ENCODE assay signal across 27 cellular contexts in the genomic region with DNA sequence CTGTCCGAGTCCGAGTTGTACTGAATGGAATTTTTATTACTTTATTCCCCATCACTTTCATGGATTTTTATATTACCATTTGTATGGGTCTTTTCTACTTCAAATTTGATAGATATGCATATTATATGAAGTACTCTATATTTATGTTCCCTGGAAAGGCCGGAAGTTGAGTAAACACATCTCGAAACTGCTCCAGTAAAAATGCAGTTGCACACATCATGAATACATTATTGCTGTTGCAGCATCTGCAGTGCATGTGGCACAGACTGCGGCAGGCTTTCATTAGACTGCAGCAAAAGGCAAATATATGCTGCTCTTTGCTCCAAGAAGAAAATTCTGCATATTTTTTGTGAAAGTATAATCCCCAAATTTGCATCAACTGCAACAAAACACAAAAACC. TPM values are rescaled to one million over a fixed set of nuclear protein-coding genes. Genes with fewer than 3 reads are reported as not detected.
"Had no signal": no experiment of that assay in that cellular context is flagged by ENCODE, and none has a peak within 500 bp of the region (broad histone marks: within the 10 kb centered on the region; RNA-seq: fewer than 3 reads in every experiment).

No MANE protein-coding gene starts in this region.

- H3K36me3 ChIP-seq: stomach, suprapubic skin, thoracic aorta, thyroid gland, tibial artery, tibial nerve, transverse colon, upper lobe of left lung, upper lobe of right lung, uterus, vagina had no signal

- H3K4me3 ChIP-seq: stomach, suprapubic skin, testis, thoracic aorta, thyroid gland, tibial artery, tibial nerve, transverse colon, upper lobe of left lung, upper lobe of right lung, uterus, vagina had no signal

- ATAC-seq: stimulated activated effector memory CD8-positive, alpha-beta T cell treated with anti-CD3 and anti-CD28 coated beads, Interleukin-12 subunit alpha, Interleukin-12 subunit beta, amount 100 ng/mL, for 72 hours; stimulated activated memory B cell treated with anti-CD40 and anti-IgM and Interleukin-4, amounts not matched to agents 10 μg/mL and 1 μg/mL and 100 μg/mL, for 72 hours; stimulated activated naive B cell treated with anti-CD40 and anti-IgM and Interleukin-4, amounts not matched to agents 10 μg/mL and 1 μg/mL and 100 μg/mL, for 72 hours; stimulated activated naive CD8-positive, alpha-beta T cell treated with anti-CD3 and anti-CD28 coated beads, Interleukin-15, amount 100 ng/mL, for 72 hours; stimulated activated naive CD8-positive, alpha-beta T cell treated with anti-CD3 and anti-CD28 coated beads, Interleukin-15, Interleukin-2, amounts not matched to agents 100 U/mL and 50 U/mL, for 24 hours; upper lobe of right lung had no signal

- DNase-seq: stimulated activated CD4-positive, alpha-beta T cell treated with anti-CD3 and anti-CD28 coated beads, Interleukin-2, amount 100 ng/mL, for 48 hours; stimulated activated CD4-positive, alpha-beta T cell treated with anti-CD3 and anti-CD28 coated beads, Interleukin-4, amount 100 ng/mL, for 1 hour; stimulated activated CD4-positive, alpha-beta T cell treated with anti-CD3 and anti-CD28 coated beads, Interleukin-4, amount 100 ng/mL, for 24 hours; stimulated activated CD4-positive, alpha-beta T cell treated with anti-CD3 and anti-CD28 coated beads, Interleukin-4, amount 100 ng/mL, for 4 hours; stimulated activated CD8-positive, alpha-beta memory T cell treated with anti-CD3 and anti-CD28 coated beads, Interleukin-4, amount 100 ng/mL, for 48 hours; stimulated activated naive B cell treated with anti-CD40 and anti-IgM and Interleukin-4, amounts not matched to agents 10 μg/mL and 1 μg/mL and 100 μg/mL, for 72 hours; stimulated activated naive CD4-positive, alpha-beta T cell; stimulated activated naive CD4-positive, alpha-beta T cell treated with Interleukin-2 at 50 U/mL for 16 hours; stimulated activated naive CD8-positive, alpha-beta T cell treated with anti-CD3 and anti-CD28 coated beads, Interleukin-15, amount 100 ng/mL, for 72 hours; stimulated activated naive CD8-positive, alpha-beta T cell treated with anti-CD3 and anti-CD28 coated beads, Interleukin-15, Interleukin-2, amounts not matched to agents 100 U/mL and 50 U/mL, for 24 hours; stomach; substantia nigra; testis; thyroid gland; tibial artery; transverse colon; trophoblast cell; upper lobe of left lung; upper lobe of right lung; uterus had no signal

- H3K4me1 ChIP-seq: stomach, suprapubic skin, testis, thyroid gland, tibial artery, tibial nerve, transverse colon, upper lobe of left lung, upper lobe of right lung, uterus, vagina had no signal

- H3K27ac ChIP-seq: stomach, suprapubic skin, testis, thoracic aorta, thyroid gland, tibial artery, tibial nerve, transverse colon, upper lobe of left lung, upper lobe of right lung, uterus, vagina had no signal

- H3K27me3 ChIP-seq: stomach, suprapubic skin, testis, thyroid gland, tibial artery, tibial nerve, transverse colon, upper lobe of left lung, upper lobe of right lung, uterus, vagina had no signal

- H3K9me3 ChIP-seq: stomach, suprapubic skin, testis, thoracic aorta, thyroid gland, tibial artery, tibial nerve, transverse colon, upper lobe of left lung, upper lobe of right lung, uterus, vagina had no signal

RNA-seq across cellular contexts. Expression of gene LRRC7, which starts 48.7 kb away (rescaled TPM):
- total RNA-seq: subcutaneous adipose tissue, upper lobe of left lung, upper lobe of right lung, vagina had no signal
